Comparison of ENCODE assay signal across 8 cellular contexts in the genomic region with DNA sequence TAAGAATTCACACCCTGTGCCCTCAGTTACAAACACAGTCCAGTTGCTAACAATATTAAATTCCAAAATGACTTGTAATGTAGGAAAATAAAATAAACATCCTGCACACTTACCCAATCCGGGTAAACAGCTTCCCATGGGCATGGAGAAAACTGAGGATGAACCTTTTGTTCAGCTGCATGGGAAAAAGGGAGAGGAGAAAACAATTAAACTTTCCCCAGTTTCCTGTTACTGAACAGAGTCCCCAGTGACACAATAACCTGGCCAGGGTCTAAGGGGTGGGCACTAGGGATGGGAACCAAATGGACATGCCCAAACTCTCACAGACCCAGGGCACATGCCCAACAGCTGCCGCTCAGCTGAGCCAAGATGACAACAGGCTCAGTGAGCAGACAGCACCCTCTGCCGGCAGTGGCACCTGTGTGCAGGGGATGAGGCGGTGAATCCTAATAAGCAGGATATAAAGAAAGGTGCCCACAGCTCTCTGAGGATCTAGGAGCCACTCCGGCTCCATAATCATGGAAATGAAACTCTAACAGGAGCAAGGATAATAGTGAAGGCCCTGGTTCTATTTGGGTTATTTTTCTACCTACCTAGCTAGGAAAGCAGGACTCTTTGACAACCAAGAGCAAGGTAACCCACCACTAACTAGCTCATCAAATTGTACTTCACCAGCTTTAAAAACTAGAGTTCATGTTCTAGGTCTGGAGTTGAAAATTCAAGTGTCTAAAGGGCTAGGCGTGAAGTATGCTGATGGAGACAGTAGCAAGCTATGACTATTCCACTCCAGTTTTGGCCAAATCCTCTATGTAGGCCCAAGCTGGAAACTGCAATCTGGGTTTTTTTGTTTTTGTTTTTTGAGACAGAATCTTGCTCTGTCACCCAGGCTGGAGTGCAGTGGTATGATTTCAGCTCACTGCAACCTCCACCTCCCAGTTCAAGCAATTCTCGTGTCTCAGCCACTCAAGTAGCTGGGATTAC. TPM values are rescaled to one million over a fixed set of nuclear protein-coding genes. Genes with fewer than 3 reads are reported as not detected.
A peak's percentile ranks its signal among the peaks of the same experiment; 100 is the strongest.
DNase-seq lines count a peak whose midpoint lies in the region; ATAC-seq, FAIRE-seq and TF ChIP-seq lines count a peak whose summit lies in the region.

No MANE protein-coding gene starts in this region.

- H2AK5ac ChIP-seq in H1 (ENCODE audit: low read depth, low read length), result no peak overlapping the region

- no peak overlapping the region for H4K8ac ChIP-seq in H1 (ENCODE audit: extremely low read depth, insufficient read depth, low read length)

- peak; percentile 99 for TF ChIP-seq RAD21 in H1 (IDR thresholded peaks at IDR 0.05 in 1 of 2, conservative IDR thresholded peaks at IDR 0.05 in 1 of 2; ENCODE audit: low read depth in 2 of 2, low read length in 2 of 2)

- no peak overlapping the region for H3K14ac ChIP-seq in H1 (ENCODE audit: insufficient read length)

- no peak overlapping the region for H4K5ac ChIP-seq in H1 (ENCODE audit: insufficient read length, low read depth, low read length)

- H3K9me3 ChIP-seq in H1 (ENCODE audit: insufficient read depth in 2 of 2, low read depth in 1 of 2, low read length in 1 of 2), result no peaks in the 10 kb centered on the region

- POLR2A ChIA-PET in H1 (lab: Charles Lee; ENCODE audit: partially characterized antibody), result interaction anchor here (1.1 to 2.1 kb wide), 3 partner anchors 9 to 186 kb away, joined by 3 to 8 read pairs (median 4); no protein-coding TSS in a partner anchor

- TF ChIP-seq POLR2A in H1 (IDR thresholded peaks at IDR 0.05; ENCODE audit: control extremely low read depth in 1 of 2, low read depth in 2 of 2, low read length in 2 of 2), result no peak

- peak; percentile 82 for FAIRE-seq in H1 (lab: Jason Lieb, UNC)

- no peak overlapping the region for H2AFZ ChIP-seq in H1 (ENCODE audit: low read length)

- H4K20me1 ChIP-seq in H1 (replicated peaks in 1 of 2; ENCODE audit: control insufficient read depth in 1 of 2, insufficient read depth in 2 of 2, low read length in 2 of 2), result peaks cover 0 to 5% of the 10 kb centered on the region in 2 experiments

- no peaks in the 10 kb centered on the region for H3K79me2 ChIP-seq in H1 (ENCODE audit: control insufficient read depth in 1 of 2, insufficient read depth in 2 of 2, low read length in 2 of 2)

- H2BK120ac ChIP-seq in H1 (replicated peaks; ENCODE audit: low read depth, low read length), result no peak overlapping the region

- DNase-seq in D341Med (ENCODE audit: low spot score) (peak; percentile 84), NOMO-1 (lab: John Stamatoyannopoulos, UW; ENCODE audit: unreplicated experiment in 2 of 2) (peak; percentile 42 to 70), H1 (ENCODE audit: low read depth in 1 of 2, low spot score in 2 of 2) (peak; percentile 50 to 90), mesenteric fat pad (ENCODE audit: low spot score) (peak; percentile 94)
- peak; percentile 50 to 55 (median 52) for DNase-seq in activated CD8-positive, alpha-beta memory T cell treated with anti-CD3 and anti-CD28 coated beads for 48 hours (ENCODE audit: low read depth in 2 of 3, low spot score in 2 of 3)
- peak; percentile 83 for DNase-seq in stimulated activated CD8-positive, alpha-beta memory T cell treated with anti-CD3 and anti-CD28 coated beads, Interleukin-15, amount 100 ng/mL, for 1 hour (ENCODE audit: low read depth)

- peak; percentile 97 to 100 (median 99) for TF ChIP-seq CTCF in H1 (IDR thresholded peaks at IDR 0.05; ENCODE audit: control extremely low read depth in 1 of 3, insufficient read depth in 1 of 3, low read depth in 1 of 3, low read length in 3 of 3)

- H3K79me1 ChIP-seq in H1 (ENCODE audit: low read depth, low read length), result no peaks in the 10 kb centered on the region

- CTCF ChIA-PET in H1 (lab: Charles Lee; ENCODE audit: partially characterized antibody), result interaction anchor here (0.6 to 7.0 kb wide), 74 partner anchors 9 to 1063 kb away, joined by 3 to 121 read pairs (median 6); a partner anchor contains a TSS

- no peak overlapping the region for H2BK12ac ChIP-seq in H1 (ENCODE audit: low read depth, low read length)

- no peak overlapping the region for H3K9ac ChIP-seq in H1 (replicated peaks in 1 of 4; ENCODE audit: extremely low read depth in 1 of 4, low read depth in 3 of 4, low read length in 3 of 4)

- no peak overlapping the region for H3K56ac ChIP-seq in H1 (replicated peaks; ENCODE audit: insufficient read length, low read depth, low read length)

- H3K4me2 ChIP-seq in H1 (ENCODE audit: insufficient read depth in 1 of 2, low read depth in 2 of 2, low read length in 2 of 2), result no peak overlapping the region

- no peak overlapping the region for H4K91ac ChIP-seq in H1 (replicated peaks; ENCODE audit: insufficient read length, low read length)

- ATAC-seq in HG03280 (IDR thresholded peaks at IDR 0.05; ENCODE audit: unreplicated experiment) (peak; percentile 55), HG03460 (IDR thresholded peaks at IDR 0.05; ENCODE audit: unreplicated experiment) (no peak)

- no peak for TF ChIP-seq EP300 in H1 (IDR thresholded peaks at IDR 0.05; ENCODE audit: borderline replicate concordance in 1 of 2, low read depth in 2 of 2, low read length in 2 of 2)

- H3K27ac ChIP-seq in H1 (ENCODE audit: low read depth, low read length), result no peak overlapping the region

- WGBS in H1 (ENCODE audit: extremely low coverage in 1 of 2, insufficient coverage in 1 of 2, insufficient read length in 1 of 2, insufficient replicate concordance in 2 of 2, low coverage in 1 of 2, low lambda C conversion rate in 2 of 2, missing lambda C conversion rate in 1 of 2), 2 experiments, result 55% methylated on average over 7 of the region's 7 CpGs; no CpG with 5 or more reads in 1 of the 2 experiments

- H3K4me1 ChIP-seq in H1 (replicated peaks in 1 of 4; ENCODE audit: control insufficient read depth in 3 of 4, insufficient read depth in 4 of 4, low read length in 3 of 4), result no peaks in the 10 kb centered on the region

- no peak overlapping the region for H3K23ac ChIP-seq in H1 (ENCODE audit: insufficient read length)

- no peak overlapping the region for H2BK15ac ChIP-seq in H1 (ENCODE audit: low read length)

- H2BK5ac ChIP-seq in H1 (ENCODE audit: low read depth, low read length), result no peak overlapping the region

- H3K36me3 ChIP-seq in H1 (ENCODE audit: control insufficient read depth in 2 of 4, insufficient read depth in 4 of 4, low read length in 3 of 4), result no peaks in the 10 kb centered on the region

- H3K18ac ChIP-seq in H1 (ENCODE audit: extremely low read depth, low read length), result no peak overlapping the region

- H3K4me3 ChIP-seq in H1 (ENCODE audit: extremely low read depth in 1 of 4, insufficient read depth in 2 of 4, low read depth in 3 of 4, low read length in 4 of 4), result no peak overlapping the region

- no peaks in the 10 kb centered on the region for H3K27me3 ChIP-seq in H1 (replicated peaks in 1 of 4; ENCODE audit: control insufficient read depth in 3 of 4, extremely low read depth in 1 of 4, insufficient read depth in 3 of 4, low read length in 3 of 4)

- H2BK20ac ChIP-seq in H1 (ENCODE audit: low read length), result no peak overlapping the region

- H3K23me2 ChIP-seq in H1 (ENCODE audit: low read depth, low read length), result no peaks in the 10 kb centered on the region

- H3K4ac ChIP-seq in H1 (replicated peaks; ENCODE audit: insufficient read length, low read depth, low read length), result no peak overlapping the region

TF ChIP-seq in H1, 55 proteins besides CTCF, POLR2A, EP300 and RAD21 (continues in another document):
- TF ChIP-seq TCF12 (IDR thresholded peaks at IDR 0.05; ENCODE audit: low read depth, low read length) (0 out of 2 replicates have a peak, but pooled peaks have one; percentile 52), RNF2 (IDR thresholded peaks at IDR 0.05; ENCODE audit: borderline replicate concordance, low read depth, low read length, missing control alignments, poor library complexity, severe bottlenecking) (no peak), RFX5 (IDR thresholded peaks at IDR 0.05; ENCODE audit: borderline replicate concordance, low read depth, low read length) (no peak), YY1 (IDR thresholded peaks at IDR 0.05; ENCODE audit: low read depth, low read length) (0 out of 2 replicates have a peak, but pooled peaks have one; percentile 14), FOSL1 (IDR thresholded peaks at IDR 0.05; ENCODE audit: insufficient read depth, low read depth, low read length) (no peak), EZH2 (IDR thresholded peaks at IDR 0.05; ENCODE audit: low read depth, low read length, severe bottlenecking) (no peak), SIN3A (conservative IDR thresholded peaks at IDR 0.05 in 1 of 2, IDR thresholded peaks at IDR 0.05 in 1 of 2; ENCODE audit: low read depth in 1 of 2, low read length in 2 of 2) (peak; percentile 78 to 95; a peak in 2 of 4 replicates)
- TF ChIP-seq, protein P1, sequence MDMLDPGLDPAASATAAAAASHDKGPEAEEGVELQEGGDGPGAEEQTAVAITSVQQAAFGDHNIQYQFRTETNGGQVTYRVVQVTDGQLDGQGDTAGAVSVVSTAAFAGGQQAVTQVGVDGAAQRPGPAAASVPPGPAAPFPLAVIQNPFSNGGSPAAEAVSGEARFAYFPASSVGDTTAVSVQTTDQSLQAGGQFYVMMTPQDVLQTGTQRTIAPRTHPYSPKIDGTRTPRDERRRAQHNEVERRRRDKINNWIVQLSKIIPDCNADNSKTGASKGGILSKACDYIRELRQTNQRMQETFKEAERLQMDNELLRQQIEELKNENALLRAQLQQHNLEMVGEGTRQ (IDR thresholded peaks at IDR 0.05; ENCODE audit: low read length), result 0 out of 2 replicates have a peak, but pooled peaks have one; percentile 27

RNA-seq across cellular contexts. Expression of a gene that starts 58.8 kb away (rescaled TPM):
- 25.2 and 27.2 TPM in 2 replicates for total RNA-seq in H1 (2021; fragmentation: NEBNext Ultra II Directional; extraction: Animal tissue kit (Norgen Biotek cat#: 25700))
- polyA plus RNA-seq in H1 (2011; rRNA removed), result 18.5 and 31.8 TPM in 2 replicates
- 10.3 TPM for polyA plus RNA-seq in H1 (2011; cell fraction: cytosol; rRNA removed)
- polyA plus RNA-seq in H1 (2011; cell fraction: nucleus; rRNA removed), result 35.9 TPM
- 19.6 to 31.9 TPM (median 26.7 TPM) in 4 replicates for polyA plus RNA-seq in H1 (2012, experiment 1 of 2)
- 12.5 TPM for polyA plus RNA-seq in H1 (2012, experiment 2 of 2)
- 13.6 TPM for polyA plus RNA-seq in H1 (2013, experiment 1 of 2)
- 12.5 TPM for polyA plus RNA-seq in H1 (2013, experiment 2 of 2)
- polyA minus RNA-seq in H1 (2011; rRNA and poly(A)+ RNA removed), result 32.5 and 33.5 TPM in 2 replicates
- polyA minus RNA-seq in H1 (2011; cell fraction: cytosol; rRNA and poly(A)+ RNA removed), result 14.9 TPM
- polyA minus RNA-seq in H1 (2011; cell fraction: nucleus; rRNA and poly(A)+ RNA removed), result 18.1 TPM
- total RNA-seq in mesenteric fat pad, result 31.9 TPM

RNA-seq across cellular contexts. Expression of a gene that starts 58.9 kb away (rescaled TPM):
- 4.5 and 5.1 TPM in 2 replicates for total RNA-seq in H1 (2021; fragmentation: NEBNext Ultra II Directional; extraction: Animal tissue kit (Norgen Biotek cat#: 25700))
- polyA plus RNA-seq in H1 (2011; rRNA removed), result 2.7 and 3.6 TPM in 2 replicates
- 4.1 TPM for polyA plus RNA-seq in H1 (2011; cell fraction: cytosol; rRNA removed)
- polyA plus RNA-seq in H1 (2011; cell fraction: nucleus; rRNA removed), result 1.7 TPM
- polyA plus RNA-seq in H1 (2012, experiment 1 of 2), result 5.7 to 8.0 TPM (median 7.3 TPM) in 4 replicates
- 4.2 TPM for polyA plus RNA-seq in H1 (2012, experiment 2 of 2)
- 3.6 TPM for polyA plus RNA-seq in H1 (2013, experiment 1 of 2)
- polyA plus RNA-seq in H1 (2013, experiment 2 of 2), result 3.4 TPM
- 2.3 and 7.0 TPM in 2 replicates for polyA minus RNA-seq in H1 (2011; rRNA and poly(A)+ RNA removed)
- polyA minus RNA-seq in H1 (2011; cell fraction: cytosol; rRNA and poly(A)+ RNA removed), result 6.8 TPM
- 1.5 TPM for polyA minus RNA-seq in H1 (2011; cell fraction: nucleus; rRNA and poly(A)+ RNA removed)
- total RNA-seq in mesenteric fat pad, result 10.0 TPM
